ENCODE assay signal across 1 cellular context in genomic region chr7:69599879-69600764, GRCh38.
TF ChIP-seq lines count a peak whose summit lies in the region.

No MANE protein-coding gene starts in this region.

TF ChIP-seq in HEK293, 187 proteins besides CTCF, POLR2A, EP300 and RAD21 (continued from another document and continues in another):
- TF ChIP-seq PRDM10 (tag by site-specific recombination; IDR thresholded peaks at IDR 0.05), result no peak
- no peak for TF ChIP-seq ZFP69B (tag by site-specific recombination; IDR thresholded peaks at IDR 0.05)
- TF ChIP-seq SP7 (tag by site-specific recombination; IDR thresholded peaks at IDR 0.05), result peak; percentile 59; the same call in 1 of the 2 replicates
- TF ChIP-seq SALL2 (tag by site-specific recombination; IDR thresholded peaks at IDR 0.05; ENCODE audit: borderline replicate concordance), result no peak
- no peak for TF ChIP-seq ZNF239 (tag by site-specific recombination; IDR thresholded peaks at IDR 0.05)
- peak; percentile 19; the same call in 1 of the 2 replicates for TF ChIP-seq BCL11B (tag by site-specific recombination; IDR thresholded peaks at IDR 0.05; ENCODE audit: low read depth)
- peak; percentile 79 for TF ChIP-seq PRDM1 (tag by site-specific recombination; IDR thresholded peaks at IDR 0.05)
- no peak for TF ChIP-seq ZNF133 (tag by site-specific recombination; IDR thresholded peaks at IDR 0.05)
- TF ChIP-seq, protein P1, sequence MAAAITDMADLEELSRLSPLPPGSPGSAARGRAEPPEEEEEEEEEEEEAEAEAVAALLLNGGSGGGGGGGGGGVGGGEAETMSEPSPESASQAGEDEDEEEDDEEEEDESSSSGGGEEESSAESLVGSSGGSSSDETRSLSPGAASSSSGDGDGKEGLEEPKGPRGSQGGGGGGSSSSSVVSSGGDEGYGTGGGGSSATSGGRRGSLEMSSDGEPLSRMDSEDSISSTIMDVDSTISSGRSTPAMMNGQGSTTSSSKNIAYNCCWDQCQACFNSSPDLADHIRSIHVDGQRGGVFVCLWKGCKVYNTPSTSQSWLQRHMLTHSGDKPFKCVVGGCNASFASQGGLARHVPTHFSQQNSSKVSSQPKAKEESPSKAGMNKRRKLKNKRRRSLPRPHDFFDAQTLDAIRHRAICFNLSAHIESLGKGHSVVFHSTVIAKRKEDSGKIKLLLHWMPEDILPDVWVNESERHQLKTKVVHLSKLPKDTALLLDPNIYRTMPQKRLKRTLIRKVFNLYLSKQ (tag by site-specific recombination; IDR thresholded peaks at IDR 0.05; ENCODE audit: borderline replicate concordance), result no peak
- no peak for TF ChIP-seq ZNF175 (tag by site-specific recombination; IDR thresholded peaks at IDR 0.05)
- TF ChIP-seq ZNF654 (tag by site-specific recombination; IDR thresholded peaks at IDR 0.05; ENCODE audit: low read depth), result peak; percentile 4; the same call in 1 of the 2 replicates
- TF ChIP-seq ZNF560 (tag by site-specific recombination; IDR thresholded peaks at IDR 0.05; ENCODE audit: borderline replicate concordance), result no peak
- TF ChIP-seq EGR2 (tag by site-specific recombination; IDR thresholded peaks at IDR 0.05; ENCODE audit: low read depth), result peak; percentile 24; the same call in 1 of the 2 replicates
- TF ChIP-seq ZFP37 (tag by site-specific recombination; IDR thresholded peaks at IDR 0.05), result no peak
- TF ChIP-seq ZNF677 (tag by site-specific recombination; IDR thresholded peaks at IDR 0.05), result no peak
- TF ChIP-seq, protein P2, sequence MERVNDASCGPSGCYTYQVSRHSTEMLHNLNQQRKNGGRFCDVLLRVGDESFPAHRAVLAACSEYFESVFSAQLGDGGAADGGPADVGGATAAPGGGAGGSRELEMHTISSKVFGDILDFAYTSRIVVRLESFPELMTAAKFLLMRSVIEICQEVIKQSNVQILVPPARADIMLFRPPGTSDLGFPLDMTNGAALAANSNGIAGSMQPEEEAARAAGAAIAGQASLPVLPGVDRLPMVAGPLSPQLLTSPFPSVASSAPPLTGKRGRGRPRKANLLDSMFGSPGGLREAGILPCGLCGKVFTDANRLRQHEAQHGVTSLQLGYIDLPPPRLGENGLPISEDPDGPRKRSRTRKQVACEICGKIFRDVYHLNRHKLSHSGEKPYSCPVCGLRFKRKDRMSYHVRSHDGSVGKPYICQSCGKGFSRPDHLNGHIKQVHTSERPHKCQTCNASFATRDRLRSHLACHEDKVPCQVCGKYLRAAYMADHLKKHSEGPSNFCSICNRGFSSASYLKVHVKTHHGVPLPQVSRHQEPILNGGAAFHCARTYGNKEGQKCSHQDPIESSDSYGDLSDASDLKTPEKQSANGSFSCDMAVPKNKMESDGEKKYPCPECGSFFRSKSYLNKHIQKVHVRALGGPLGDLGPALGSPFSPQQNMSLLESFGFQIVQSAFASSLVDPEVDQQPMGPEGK (tag by site-specific recombination; IDR thresholded peaks at IDR 0.05), result peak; percentile 95
- TF ChIP-seq GLI2 (tag by site-specific recombination; IDR thresholded peaks at IDR 0.05; ENCODE audit: borderline replicate concordance, low read depth), result no peak
- peak; percentile 24; the same call in 1 of the 2 replicates for TF ChIP-seq ZFP3 (tag by site-specific recombination; IDR thresholded peaks at IDR 0.05; ENCODE audit: low read depth)
- peak; percentile 38 for TF ChIP-seq ZNF366 (tag by site-specific recombination; conservative IDR thresholded peaks at IDR 0.05)
- no peak for TF ChIP-seq ZNF488 (tag by site-specific recombination; IDR thresholded peaks at IDR 0.05)
- TF ChIP-seq, protein P3, sequence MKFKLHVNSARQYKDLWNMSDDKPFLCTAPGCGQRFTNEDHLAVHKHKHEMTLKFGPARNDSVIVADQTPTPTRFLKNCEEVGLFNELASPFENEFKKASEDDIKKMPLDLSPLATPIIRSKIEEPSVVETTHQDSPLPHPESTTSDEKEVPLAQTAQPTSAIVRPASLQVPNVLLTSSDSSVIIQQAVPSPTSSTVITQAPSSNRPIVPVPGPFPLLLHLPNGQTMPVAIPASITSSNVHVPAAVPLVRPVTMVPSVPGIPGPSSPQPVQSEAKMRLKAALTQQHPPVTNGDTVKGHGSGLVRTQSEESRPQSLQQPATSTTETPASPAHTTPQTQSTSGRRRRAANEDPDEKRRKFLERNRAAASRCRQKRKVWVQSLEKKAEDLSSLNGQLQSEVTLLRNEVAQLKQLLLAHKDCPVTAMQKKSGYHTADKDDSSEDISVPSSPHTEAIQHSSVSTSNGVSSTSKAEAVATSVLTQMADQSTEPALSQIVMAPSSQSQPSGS (tag by site-specific recombination; IDR thresholded peaks at IDR 0.05; ENCODE audit: low read depth), result 0 out of 2 replicates have a peak, but pooled peaks have one; percentile 14
- no peak for TF ChIP-seq ZNF623 (tag by site-specific recombination; IDR thresholded peaks at IDR 0.05)
- TF ChIP-seq ZBTB26 (tag by site-specific recombination; optimal IDR thresholded peaks at IDR 0.05), result peak; percentile 24
- 0 out of 2 replicates have a peak, but pooled peaks have one; percentile 8 for TF ChIP-seq ZNF645 (tag by site-specific recombination; IDR thresholded peaks at IDR 0.05)
- TF ChIP-seq ZNF530 (tag by site-specific recombination; IDR thresholded peaks at IDR 0.05; ENCODE audit: low read depth), result no peak
- no peak for TF ChIP-seq ZNF324 (tag by site-specific recombination; IDR thresholded peaks at IDR 0.05)
- peak; percentile 93 for TF ChIP-seq ZSCAN4 (tag by site-specific recombination; IDR thresholded peaks at IDR 0.05)
- peak; percentile 99 for TF ChIP-seq ZNF398 (tag by site-specific recombination; IDR thresholded peaks at IDR 0.05)
- no peak for TF ChIP-seq ZNF26 (tag by site-specific recombination; IDR thresholded peaks at IDR 0.05)
- no peak for TF ChIP-seq ZNF394 (tag by site-specific recombination; IDR thresholded peaks at IDR 0.05; ENCODE audit: borderline replicate concordance)
- peak; percentile 36; the same call in 1 of the 2 replicates for TF ChIP-seq ZFHX2 (tag by site-specific recombination; conservative IDR thresholded peaks at IDR 0.05)
- TF ChIP-seq ZNF585B (tag by site-specific recombination; IDR thresholded peaks at IDR 0.05), result no peak
- TF ChIP-seq GLIS1 (tag by site-specific recombination; IDR thresholded peaks at IDR 0.05), result no peak; the same call in none of the 2 replicates
- no peak for TF ChIP-seq GLI4 (tag by site-specific recombination; IDR thresholded peaks at IDR 0.05)
- TF ChIP-seq ZNF555 (tag by site-specific recombination; conservative IDR thresholded peaks at IDR 0.05), result no peak
- no peak for TF ChIP-seq ZNF350 (tag by site-specific recombination; IDR thresholded peaks at IDR 0.05)
- no peak for TF ChIP-seq WT1 (tag by site-specific recombination; IDR thresholded peaks at IDR 0.05)
- 0 out of 2 replicates have a peak, but pooled peaks have one; percentile 6 for TF ChIP-seq GFI1B (tag by site-specific recombination; IDR thresholded peaks at IDR 0.05)
- no peak for TF ChIP-seq ZNF473 (tag by site-specific recombination; IDR thresholded peaks at IDR 0.05)
- TF ChIP-seq, protein P4, sequence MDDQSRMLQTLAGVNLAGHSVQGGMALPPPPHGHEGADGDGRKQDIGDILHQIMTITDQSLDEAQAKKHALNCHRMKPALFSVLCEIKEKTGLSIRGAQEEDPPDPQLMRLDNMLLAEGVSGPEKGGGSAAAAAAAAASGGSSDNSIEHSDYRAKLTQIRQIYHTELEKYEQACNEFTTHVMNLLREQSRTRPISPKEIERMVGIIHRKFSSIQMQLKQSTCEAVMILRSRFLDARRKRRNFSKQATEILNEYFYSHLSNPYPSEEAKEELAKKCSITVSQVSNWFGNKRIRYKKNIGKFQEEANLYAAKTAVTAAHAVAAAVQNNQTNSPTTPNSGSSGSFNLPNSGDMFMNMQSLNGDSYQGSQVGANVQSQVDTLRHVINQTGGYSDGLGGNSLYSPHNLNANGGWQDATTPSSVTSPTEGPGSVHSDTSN (CRISPR knock-in tag; IDR thresholded peaks at IDR 0.05), result no peak
- no peak for TF ChIP-seq ZNF121 (tag by site-specific recombination; IDR thresholded peaks at IDR 0.05)
- TF ChIP-seq ZNF776 (tag by site-specific recombination; IDR thresholded peaks at IDR 0.05; ENCODE audit: borderline replicate concordance), result no peak
- peak; percentile 31 for TF ChIP-seq ZNF335 (tag by site-specific recombination; conservative IDR thresholded peaks at IDR 0.05)
- TF ChIP-seq ZNF292 (tag by site-specific recombination; IDR thresholded peaks at IDR 0.05; ENCODE audit: borderline replicate concordance, low read depth), result no peak
- no peak for TF ChIP-seq RBAK (tag by site-specific recombination; IDR thresholded peaks at IDR 0.05)
- 0 out of 2 replicates have a peak, but pooled peaks have one; percentile 24 for TF ChIP-seq KLF8 (tag by site-specific recombination; IDR thresholded peaks at IDR 0.05)
- TF ChIP-seq TRIM28 (IDR thresholded peaks at IDR 0.05; ENCODE audit: borderline replicate concordance, low read length), result no peak
